In genomic region chr1:75129660-75130311, GRCh38 we compare ENCODE assay signal across 32 cellular contexts. TPM values are rescaled to one million over a fixed set of nuclear protein-coding genes. Genes with fewer than 3 reads are reported as not detected.
DNase-seq lines count a peak whose midpoint lies in the region; ATAC-seq, FAIRE-seq and TF ChIP-seq lines count a peak whose summit lies in the region.
"Had no signal": no experiment of that assay in that cellular context is flagged by ENCODE, and none has a peak within 500 bp of the region (broad histone marks: within the 10 kb centered on the region; RNA-seq: fewer than 3 reads in every experiment).

No MANE protein-coding gene starts in this region.

- no peak for FAIRE-seq in RCC 7860 (lab: Jason Lieb, UNC)
- FAIRE-seq: bronchial epithelial cell, endometrium, G401.6, HTR-8/SVneo, TTC549 had no signal

- H3K79me2 ChIP-seq in GM23338 (replicated peaks; ENCODE audit: insufficient read depth): no peaks in the 10 kb centered on the region
- H3K79me2 ChIP-seq in osteoblast (ENCODE audit: insufficient read depth, low read length): no peaks in the 10 kb centered on the region
- H3K79me2 ChIP-seq: parathyroid adenoma had no signal

- no peak overlapping the region for H3K27ac Mint-ChIP-seq in GM23338
- peak overlapping the region; percentile 55 for H3K27ac Mint-ChIP-seq in activated T-helper 1 cell treated with anti-CD3 and anti-CD28 coated beads, Interleukin-12 subunit alpha, Interleukin-12 subunit beta, Interleukin-2, Interleukin-4 antibody, amounts not matched to agents 30 ng/mL and 10 ng/mL and 1 ng/mL, durations not matched to agents 14 hours and 24 hours and 36 hours
- H3K27ac Mint-ChIP-seq: activated T-cell treated with anti-CD3 and anti-CD28 coated beads, Interleukin-2, amount 50 U/mL, for 24 hours; CD4-positive, alpha-beta T cell; stimulated activated naive CD8-positive, alpha-beta T cell treated with anti-CD3 and anti-CD28 coated beads, Interleukin-15, Interleukin-2, amounts not matched to agents 100 ng/mL and 50 ng/mL, for 24 hours had no signal

- peaks cover 67% of the 10 kb centered on the region for H3K4me1 ChIP-seq in GM23338 (ENCODE audit: insufficient read depth)
- peaks cover 27% of the 10 kb centered on the region for H3K4me1 ChIP-seq in iPS-15b (ENCODE audit: control insufficient read depth, insufficient read depth, low read length)
- H3K4me1 ChIP-seq in osteoblast (ENCODE audit: insufficient read depth, low read length): no peaks in the 10 kb centered on the region
- peaks cover 0 to 33% (median 6%) of the 10 kb centered on the region in 4 donors for H3K4me1 ChIP-seq in stomach
- H3K4me1 ChIP-seq: parathyroid adenoma had no signal

- H3K27ac ChIP-seq in GM23338 (ENCODE audit: low read depth) (no peak overlapping the region), osteoblast (ENCODE audit: low read depth, low read length) (no peak overlapping the region), stomach (no peak overlapping the region)
- H3K27ac ChIP-seq: parathyroid adenoma, right lobe of liver, SJSA1, thyroid gland had no signal

- no peak for TF ChIP-seq POLR2A in stomach (IDR thresholded peaks at IDR 0.05)

- H3K9me3 ChIP-seq in iPS-15b (ENCODE audit: control insufficient read depth, insufficient read depth, low read length): no peaks in the 10 kb centered on the region
- no peaks in the 10 kb centered on the region for H3K9me3 ChIP-seq in osteoblast (ENCODE audit: low read depth, low read length)
- peaks cover 0 to 29% (median 15%) of the 10 kb centered on the region in 4 donors for H3K9me3 ChIP-seq in stomach
- H3K9me3 ChIP-seq: right lobe of liver, SJSA1, thyroid gland had no signal

- H2AFZ ChIP-seq in GM23338 (peak overlapping the region; percentile 60), osteoblast (ENCODE audit: low read length) (no peak overlapping the region)
- H2AFZ ChIP-seq: parathyroid adenoma had no signal

- TF ChIP-seq EP300 in stomach (IDR thresholded peaks at IDR 0.05): no peak

- H3K9ac ChIP-seq in iPS-15b (ENCODE audit: low read depth, low read length): no peak overlapping the region
- H3K9ac ChIP-seq: parathyroid adenoma had no signal

- no peaks in the 10 kb centered on the region for H3K36me3 ChIP-seq in GM23338 (ENCODE audit: insufficient read depth)
- H3K36me3 ChIP-seq in iPS-15b (ENCODE audit: control insufficient read depth, insufficient read depth, low read length): no peaks in the 10 kb centered on the region
- H3K36me3 ChIP-seq in osteoblast (ENCODE audit: insufficient read depth, low read length): no peaks in the 10 kb centered on the region
- H3K36me3 ChIP-seq in stomach: no peaks in the 10 kb centered on the region
- H3K36me3 ChIP-seq: right lobe of liver, thyroid gland had no signal

- H4K20me1 ChIP-seq in GM23338 (replicated peaks; ENCODE audit: insufficient read depth) (no peaks in the 10 kb centered on the region), osteoblast (ENCODE audit: insufficient read depth, low read length) (no peaks in the 10 kb centered on the region)

- 5 to 7% (median 6%) methylated on average over 28 of the region's 28 CpGs for WGBS in stomach, 5 donors

- no peaks in the 10 kb centered on the region; the same call in 1 of the 2 replicates for H3K9me2 ChIP-seq in GM23338 (ENCODE audit: insufficient read depth)

- H3K9me3 Mint-ChIP-seq in GM23338: peaks cover 2% of the 10 kb centered on the region; the same call in 1 of the 3 replicates
- peaks cover 3% of the 10 kb centered on the region for H3K9me3 Mint-ChIP-seq in activated T-helper 1 cell treated with anti-CD3 and anti-CD28 coated beads, Interleukin-12 subunit alpha, Interleukin-12 subunit beta, Interleukin-2, Interleukin-4 antibody, amounts not matched to agents 30 ng/mL and 10 ng/mL and 1 ng/mL, durations not matched to agents 14 hours and 24 hours and 36 hours
- H3K9me3 Mint-ChIP-seq: activated T-cell treated with anti-CD3 and anti-CD28 coated beads, Interleukin-2, amount 50 U/mL, for 24 hours; CD4-positive, alpha-beta T cell had no signal

- H3K4me3 Mint-ChIP-seq in GM23338: peak overlapping the region; percentile 83
- no peak overlapping the region for H3K4me3 Mint-ChIP-seq in activated T-helper 1 cell treated with anti-CD3 and anti-CD28 coated beads, Interleukin-12 subunit alpha, Interleukin-12 subunit beta, Interleukin-2, Interleukin-4 antibody, amounts not matched to agents 30 ng/mL and 10 ng/mL and 1 ng/mL, durations not matched to agents 14 hours and 24 hours and 36 hours
- H3K4me3 Mint-ChIP-seq: activated T-cell treated with anti-CD3 and anti-CD28 coated beads, Interleukin-2, amount 50 U/mL, for 24 hours; CD4-positive, alpha-beta T cell; stimulated activated naive CD8-positive, alpha-beta T cell treated with anti-CD3 and anti-CD28 coated beads, Interleukin-15, Interleukin-2, amounts not matched to agents 100 ng/mL and 50 ng/mL, for 24 hours; T-cell had no signal

- DNase-seq in GM23338 (ENCODE audit: low spot score) (peak; percentile 30), osteoblast (ENCODE audit: insufficient read length, low spot score, missing footprints) (peak; percentile 48), T-helper 1 cell (no peak), RCC 7860 (ENCODE audit: low spot score) (no peak), stomach (no peak)
- no peak for DNase-seq in activated T-helper 1 cell treated with anti-CD3 and anti-CD28 coated beads, Interleukin-12 subunit alpha, Interleukin-12 subunit beta, Interleukin-2, Interleukin-4 antibody, amounts not matched to agents 30 ng/mL and 10 ng/mL and 1 ng/mL, durations not matched to agents 14 hours and 24 hours and 36 hours (ENCODE audit: low spot score)
- DNase-seq: activated CD4-positive, alpha-beta T cell treated with anti-CD3 and anti-CD28 coated beads for 1 hour; activated naive CD4-positive, alpha-beta T cell; activated T-cell treated with anti-CD3 and anti-CD28 coated beads, Interleukin-2, amount 50 U/mL, for 24 hours; amniotic stem cell; CD4-positive, alpha-beta T cell; GOT3; left cardiac atrium; naive B cell; NCI-H187; NCI-H2171 treated with DMSO at 0.1 percent for 48 hours; NCI-H524 treated with DMSO at 0.1 percent for 48 hours; NK-92 treated with Interleukin-12 subunit alpha and Interleukin-12 subunit beta, amount 100 ng/mL, for 24 hours; right lobe of liver; T-cell; thyroid gland had no signal

- TF ChIP-seq CTCF in GM23338 (conservative IDR thresholded peaks at IDR 0.05; ENCODE audit: low read depth in 2 of 2): no peak
- no peak for TF ChIP-seq CTCF in osteoblast (IDR thresholded peaks at IDR 0.05; ENCODE audit: extremely low read depth, low read depth, low read length)
- TF ChIP-seq CTCF in stomach (IDR thresholded peaks at IDR 0.05): no peak

- H3K27me3 ChIP-seq in GM23338 (ENCODE audit: insufficient read depth): peaks cover 90% of the 10 kb centered on the region
- H3K27me3 ChIP-seq in iPS-15b (ENCODE audit: control insufficient read depth, insufficient read depth, low read length): peaks cover 88% of the 10 kb centered on the region
- H3K27me3 ChIP-seq in osteoblast (ENCODE audit: insufficient read depth, low read length): peaks cover 85% of the 10 kb centered on the region
- peaks cover 23 to 100% (median 90%) of the 10 kb centered on the region in 3 donors for H3K27me3 ChIP-seq in stomach
- H3K27me3 ChIP-seq: SJSA1 had no signal

- H3F3A ChIP-seq in GM23338 (replicated peaks; ENCODE audit: low read depth): peaks cover 18% of the 10 kb centered on the region

- peaks cover 85% of the 10 kb centered on the region for H3K27me3 Mint-ChIP-seq in GM23338 (ENCODE audit: insufficient read depth, low read depth, poor library complexity)
- H3K27me3 Mint-ChIP-seq in activated T-helper 1 cell treated with anti-CD3 and anti-CD28 coated beads, Interleukin-12 subunit alpha, Interleukin-12 subunit beta, Interleukin-2, Interleukin-4 antibody, amounts not matched to agents 30 ng/mL and 10 ng/mL and 1 ng/mL, durations not matched to agents 14 hours and 24 hours and 36 hours (ENCODE audit: insufficient read depth): peaks cover 83% of the 10 kb centered on the region

- peaks cover 67% of the 10 kb centered on the region for H3K4me1 Mint-ChIP-seq in GM23338
- peaks cover 7% of the 10 kb centered on the region for H3K4me1 Mint-ChIP-seq in activated T-helper 1 cell treated with anti-CD3 and anti-CD28 coated beads, Interleukin-12 subunit alpha, Interleukin-12 subunit beta, Interleukin-2, Interleukin-4 antibody, amounts not matched to agents 30 ng/mL and 10 ng/mL and 1 ng/mL, durations not matched to agents 14 hours and 24 hours and 36 hours (ENCODE audit: low read depth)

- ATAC-seq in GM23338: 0 out of 3 replicates have a peak, but pooled peaks have one; percentile 2
- no peak for ATAC-seq in GM18511 (IDR thresholded peaks at IDR 0.05; ENCODE audit: unreplicated experiment)
- ATAC-seq: left cardiac atrium, Panc1, right lobe of liver, T-cell had no signal

- H3K36me3 Mint-ChIP-seq in GM23338 (ENCODE audit: low read depth): no peaks in the 10 kb centered on the region
- peaks cover 2% of the 10 kb centered on the region for H3K36me3 Mint-ChIP-seq in activated T-helper 1 cell treated with anti-CD3 and anti-CD28 coated beads, Interleukin-12 subunit alpha, Interleukin-12 subunit beta, Interleukin-2, Interleukin-4 antibody, amounts not matched to agents 30 ng/mL and 10 ng/mL and 1 ng/mL, durations not matched to agents 14 hours and 24 hours and 36 hours (ENCODE audit: low read depth)
- H3K36me3 Mint-ChIP-seq: T-cell had no signal

- peak overlapping the region; percentile 81 for H3K4me2 ChIP-seq in GM23338
- H3K4me2 ChIP-seq in osteoblast (ENCODE audit: insufficient read depth, low read length): no peak overlapping the region

- intact Hi-C loops in activated T-helper 1 cell treated with anti-CD3 and anti-CD28 coated beads, Interleukin-12 subunit alpha, Interleukin-12 subunit beta, Interleukin-2, Interleukin-4 antibody, amounts not matched to agents 30 ng/mL and 10 ng/mL and 1 ng/mL, durations not matched to agents 14 hours and 24 hours and 36 hours (cut with micrococcal nuclease): loop anchor here (10.0 kb wide), 2 partner anchors 355 to 485 kb away; partner anchors contain the start of gene SLC44A5
- intact Hi-C loops in stomach (cut with DNase I; ENCODE audit: low total_unique reads): no loop called here

- H3K4me3 ChIP-seq in GM23338 (peak overlapping the region; percentile 75), iPS-15b (ENCODE audit: low read depth, low read length) (peak overlapping the region; percentile 53), osteoblast (ENCODE audit: insufficient read depth, low read length) (no peak overlapping the region), stomach (no peak overlapping the region)
- H3K4me3 ChIP-seq: right lobe of liver, SJSA1, thyroid gland had no signal

TF ChIP-seq in GM23338, 12 proteins besides CTCF, POLR2A, EP300 and RAD21 (continues in another document):
- TF ChIP-seq ZNF331 (CRISPR knock-in tag; IDR thresholded peaks at IDR 0.05; ENCODE audit: low read depth) (no peak), JUNB (IDR thresholded peaks at IDR 0.05; ENCODE audit: unreplicated experiment) (no peak)

RNA-seq across cellular contexts. Expression of gene LHX8, which starts 4.4 kb away (rescaled TPM):
- 0.27 and 0.73 TPM in 2 replicates for total RNA-seq in GM23338 (2014; rRNA removed; shearing (Covaris generic))
- polyA plus RNA-seq in GM23338 (2016; fragmentation: Nextera tagmentation; extraction: Ambion mirVana): 0.68 and 0.77 TPM in 2 replicates
- not detected in 2 replicates for total RNA-seq in activated T-helper 1 cell treated with anti-CD3 and anti-CD28 coated beads, Interleukin-12 subunit alpha, Interleukin-12 subunit beta, Interleukin-2, Interleukin-4 antibody, amounts not matched to agents 30 ng/mL and 10 ng/mL and 1 ng/mL, durations not matched to agents 14 hours and 24 hours and 36 hours
- not detected in 2 replicates for total RNA-seq in osteoblast
- total RNA-seq in stomach: not detected
- polyA plus RNA-seq in stomach: under 1 TPM in 1 of 3 donors, not detected in 2; 0.05 TPM
- total RNA-seq: bronchial epithelial cell; CD4-positive, alpha-beta T cell; left cardiac atrium; right lobe of liver; T-cell had no signal

Comparison
In these comparisons a context has a peak if more than half of its experiments do, and no peak if none do; other contexts are left out.
1. DNase-seq: peak in GM23338 (single experiment) and osteoblast (single experiment); none in activated T-helper 1 cell treated with anti-CD3 and anti-CD28 coated beads, Interleukin-12 subunit alpha, Interleukin-12 subunit beta, Interleukin-2, Interleukin-4 antibody, amounts not matched to agents 30 ng/mL and 10 ng/mL and 1 ng/mL, durations not matched to agents 14 hours and 24 hours and 36 hours (single experiment), T-helper 1 cell (0 of 5), RCC 7860 (single experiment) and stomach (single experiment).
2. H3K4me3 ChIP-seq: peak in GM23338 (single experiment) and iPS-15b (single experiment); none in osteoblast (single experiment) and stomach (0 of 4).